Comparison of ENCODE assay signal across 9 cellular contexts in genomic region chr5:56818409-56819026, GRCh38. TPM values are rescaled to one million over a fixed set of nuclear protein-coding genes. Genes with fewer than 3 reads are reported as not detected.
DNase-seq lines count a peak whose midpoint lies in the region; ATAC-seq and TF ChIP-seq lines count a peak whose summit lies in the region.
"Had no signal": no experiment of that assay in that cellular context is flagged by ENCODE, and none has a peak within 500 bp of the region (broad histone marks: within the 10 kb centered on the region; RNA-seq: fewer than 3 reads in every experiment).

No MANE protein-coding gene starts in this region.

- H3K27ac Mint-ChIP-seq in activated naive CD4-positive, alpha-beta T cell treated with anti-CD3 and anti-CD28 coated beads, Interleukin-2, amount 10 ng/mL, durations not matched to agents 7 days and 5 days: peak overlapping the region; percentile 77

- no peaks in the 10 kb centered on the region for H3K9me3 Mint-ChIP-seq in activated naive CD4-positive, alpha-beta T cell treated with anti-CD3 and anti-CD28 coated beads, Interleukin-2, amount 10 ng/mL, durations not matched to agents 7 days and 5 days

- no peaks in the 10 kb centered on the region for H3K27me3 ChIP-seq in thyroid gland

- 13 to 16% methylated on average over 3 of the region's 3 CpGs for WGBS in thyroid gland, 2 donors

- peaks cover 55% of the 10 kb centered on the region for H3K4me1 Mint-ChIP-seq in activated naive CD4-positive, alpha-beta T cell treated with anti-CD3 and anti-CD28 coated beads, Interleukin-2, amount 10 ng/mL, durations not matched to agents 7 days and 5 days

- H3K4me1 ChIP-seq in thyroid gland: peaks cover 34 to 38% of the 10 kb centered on the region in 2 donors

- H3K36me3 ChIP-seq in thyroid gland: no peaks in the 10 kb centered on the region

- peak overlapping the region; percentile 73 for H3K4me3 Mint-ChIP-seq in activated naive CD4-positive, alpha-beta T cell treated with anti-CD3 and anti-CD28 coated beads, Interleukin-2, amount 10 ng/mL, durations not matched to agents 7 days and 5 days

- no peak; the same call in 1 of the 2 replicates for TF ChIP-seq CTCF in VCaP (conservative IDR thresholded peaks at IDR 0.05)
- peak in 2 of 6 experiments; percentile 40 to 44 for TF ChIP-seq CTCF in thyroid gland (IDR thresholded peaks at IDR 0.05)

- CTCF ChIA-PET in activated naive CD4-positive, alpha-beta T cell treated with anti-CD3 and anti-CD28 coated beads, Interleukin-2, amount 10 ng/mL, durations not matched to agents 7 days and 5 days (lab: Charles Lee): interaction anchor here (0.6 to 2.7 kb wide), 4 partner anchors 9 to 489 kb away, joined by 3 to 14 read pairs (median 3); no protein-coding TSS in a partner anchor

- intact Hi-C loops in thyroid gland (cut with DNase I): loop anchor here (10.0 kb wide), 1 partner anchor 344 kb away; no protein-coding TSS in a partner anchor

- H3K9me3 ChIP-seq in thyroid gland: no peaks in the 10 kb centered on the region

- DNase-seq in activated naive CD4-positive, alpha-beta T cell treated with anti-CD3 and anti-CD28 coated beads, Interleukin-2, amount 10 ng/mL, durations not matched to agents 7 days and 5 days: no peak
- no peak for DNase-seq in activated naive CD4-positive, alpha-beta T cell treated with anti-CD3 and anti-CD28 coated beads, Interleukin-2, amount 50 U/mL, for 16 hours
- DNase-seq in foreskin melanocyte (peak; percentile 14), thyroid gland (no peak), NCI-H1092 (lab: John Stamatoyannopoulos, UW) (no peak), inferior parietal cortex (ENCODE audit: extremely low spot score) (no peak)
- DNase-seq: NCI-H345 had no signal

- no peak for TF ChIP-seq POLR2A in thyroid gland (IDR thresholded peaks at IDR 0.05)

- H3K27ac ChIP-seq in VCaP (peak overlapping the region; percentile 90), thyroid gland (peak overlapping the region; percentile 98 to 99 (median 98))

- H3K4me3 ChIP-seq in thyroid gland (replicated peaks in 1 of 3): peak overlapping the region in 1 of 3 donors; percentile 17

- ATAC-seq in GM18907 (IDR thresholded peaks at IDR 0.05; ENCODE audit: unreplicated experiment): no peak

- H3K27me3 Mint-ChIP-seq in activated naive CD4-positive, alpha-beta T cell treated with anti-CD3 and anti-CD28 coated beads, Interleukin-2, amount 10 ng/mL, durations not matched to agents 7 days and 5 days: no peaks in the 10 kb centered on the region

- peaks cover 48% of the 10 kb centered on the region for H3K36me3 Mint-ChIP-seq in activated naive CD4-positive, alpha-beta T cell treated with anti-CD3 and anti-CD28 coated beads, Interleukin-2, amount 10 ng/mL, durations not matched to agents 7 days and 5 days

RNA-seq across cellular contexts. Expression of gene MAP3K1, which starts 3.2 kb away (rescaled TPM):
- total RNA-seq in thyroid gland: 100 to 1,000 TPM in 1 of 4 donors, 10 to 100 TPM in 3; 56.9 to 113 (median 66.4) TPM
